1 cellular context compared by ENCODE assay signal in the genomic region with DNA sequence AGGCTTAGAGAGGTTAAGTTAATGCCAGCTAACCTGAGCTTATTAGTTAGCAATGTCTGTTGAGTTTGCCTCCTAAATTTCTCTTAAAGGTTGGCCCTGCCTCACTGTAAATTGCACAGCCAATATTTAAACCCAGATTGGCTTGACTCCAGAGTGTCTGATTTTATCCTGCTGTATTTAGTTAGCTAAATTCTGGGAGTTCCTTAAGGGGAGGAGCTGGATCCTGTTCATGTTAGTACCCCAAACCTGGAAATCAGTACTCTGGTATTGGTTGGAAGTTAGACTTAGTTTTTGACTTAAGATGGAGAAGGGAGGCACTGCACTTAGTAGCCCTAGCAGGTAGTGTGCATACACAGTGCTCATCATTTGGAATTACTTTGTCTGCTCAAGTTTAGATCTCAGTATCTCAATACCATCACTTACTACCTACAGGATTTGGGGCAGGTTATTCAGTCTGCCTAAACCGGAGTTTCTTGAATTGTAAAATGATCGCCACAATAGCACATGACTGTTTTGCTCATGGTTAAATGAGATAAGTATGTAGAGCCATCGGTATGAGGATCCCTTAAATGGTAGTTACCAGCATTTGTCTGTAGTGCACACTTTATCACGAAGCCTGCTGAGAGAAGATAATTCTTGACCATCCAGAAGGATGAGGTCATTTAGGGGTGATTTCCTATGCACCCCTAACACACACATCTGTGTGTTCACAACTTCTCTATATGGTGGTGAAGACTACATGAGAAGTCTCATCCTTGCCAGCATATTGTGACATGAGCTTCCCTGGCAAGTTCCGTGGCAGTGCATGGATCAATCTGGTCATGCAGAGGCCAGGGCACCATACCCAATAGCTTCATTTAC.
TF ChIP-seq lines count a peak whose summit lies in the region.

No MANE protein-coding gene starts in this region.

TF ChIP-seq in K562, 482 proteins besides CTCF, POLR2A, EP300 and RAD21 (continued from another document and continues in another):
- TF ChIP-seq, protein P1, sequence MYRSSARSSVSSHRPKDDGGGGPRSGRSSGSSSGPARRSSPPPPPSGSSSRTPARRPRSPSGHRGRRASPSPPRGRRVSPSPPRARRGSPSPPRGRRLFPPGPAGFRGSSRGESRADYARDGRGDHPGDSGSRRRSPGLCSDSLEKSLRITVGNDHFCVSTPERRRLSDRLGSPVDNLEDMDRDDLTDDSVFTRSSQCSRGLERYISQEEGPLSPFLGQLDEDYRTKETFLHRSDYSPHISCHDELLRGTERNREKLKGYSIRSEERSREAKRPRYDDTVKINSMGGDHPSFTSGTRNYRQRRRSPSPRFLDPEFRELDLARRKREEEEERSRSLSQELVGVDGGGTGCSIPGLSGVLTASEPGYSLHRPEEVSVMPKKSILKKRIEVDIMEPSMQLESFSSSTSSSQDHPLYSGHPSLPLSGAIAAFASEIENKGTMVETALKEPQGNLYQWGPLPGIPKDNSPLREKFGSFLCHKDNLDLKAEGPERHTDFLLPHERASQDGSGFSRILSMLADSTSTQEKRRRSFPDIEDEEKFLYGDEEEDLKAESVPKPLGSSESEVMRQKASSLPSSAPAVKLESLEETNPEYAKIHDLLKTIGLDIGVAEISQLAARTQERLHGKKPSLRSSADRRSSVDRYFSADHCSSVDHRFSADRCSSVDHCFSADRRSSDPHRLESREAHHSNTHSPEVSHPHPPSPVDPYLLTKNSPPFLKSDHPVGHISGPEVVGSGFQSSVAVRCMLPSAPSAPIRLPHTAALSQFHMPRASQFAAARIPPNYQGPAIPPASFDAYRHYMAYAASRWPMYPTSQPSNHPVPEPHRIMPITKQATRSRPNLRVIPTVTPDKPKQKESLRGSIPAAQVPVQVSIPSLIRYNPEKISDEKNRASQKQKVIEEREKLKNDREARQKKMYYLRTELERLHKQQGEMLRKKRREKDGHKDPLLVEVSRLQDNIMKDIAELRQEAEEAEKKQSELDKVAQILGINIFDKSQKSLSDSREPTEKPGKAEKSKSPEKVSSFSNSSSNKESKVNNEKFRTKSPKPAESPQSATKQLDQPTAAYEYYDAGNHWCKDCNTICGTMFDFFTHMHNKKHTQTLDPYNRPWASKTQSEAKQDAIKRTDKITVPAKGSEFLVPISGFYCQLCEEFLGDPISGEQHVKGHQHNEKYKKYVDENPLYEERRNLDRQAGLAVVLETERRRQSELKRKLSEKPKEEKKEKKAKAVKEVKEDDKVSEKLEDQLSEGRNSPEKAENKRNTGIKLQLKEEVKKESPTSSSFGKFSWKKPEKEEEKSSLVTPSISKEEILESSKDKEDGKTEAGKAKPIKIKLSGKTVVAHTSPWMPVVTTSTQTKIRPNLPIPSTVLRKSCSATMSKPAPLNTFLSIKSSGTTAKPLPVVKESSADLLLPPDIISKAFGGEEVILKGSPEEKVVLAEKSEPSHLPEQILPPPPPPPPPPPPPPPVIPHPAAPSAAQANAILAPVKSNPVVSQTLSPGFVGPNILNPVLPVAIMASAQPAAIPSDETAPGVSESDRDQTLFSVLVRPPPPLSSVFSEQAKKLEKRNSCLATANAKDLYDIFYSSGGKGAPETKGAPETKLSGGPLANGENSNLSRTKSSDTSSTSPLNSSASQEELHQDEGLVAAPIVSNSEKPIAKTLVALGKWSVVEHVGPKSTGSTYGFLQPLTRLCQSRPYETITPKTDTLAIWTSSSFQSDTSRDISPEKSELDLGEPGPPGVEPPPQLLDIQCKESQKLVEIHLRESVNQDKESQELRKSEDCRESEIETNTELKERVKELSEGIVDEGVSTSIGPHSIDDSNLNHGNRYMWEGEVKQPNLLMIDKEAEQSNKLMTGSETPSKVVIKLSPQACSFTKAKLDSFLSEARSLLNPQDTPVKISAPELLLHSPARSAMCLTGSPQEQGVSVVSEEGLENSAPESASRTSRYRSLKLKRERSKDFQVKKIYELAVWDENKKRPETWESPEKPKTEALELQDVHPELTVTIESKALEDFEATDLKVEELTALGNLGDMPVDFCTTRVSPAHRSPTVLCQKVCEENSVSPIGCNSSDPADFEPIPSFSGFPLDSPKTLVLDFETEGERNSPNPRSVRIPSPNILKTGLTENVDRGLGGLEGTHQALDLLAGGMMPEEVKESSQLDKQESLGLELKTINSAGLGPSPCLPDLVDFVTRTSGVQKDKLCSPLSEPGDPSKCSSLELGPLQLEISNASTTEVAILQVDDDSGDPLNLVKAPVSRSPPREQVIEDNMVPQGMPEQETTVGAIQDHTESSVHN (IDR thresholded peaks at IDR 0.05; ENCODE audit: borderline replicate concordance in 1 of 2, low read depth in 1 of 2) = no peak; a peak in 1 of 4 replicates
- TF ChIP-seq ZNF518B (CRISPR knock-in tag; IDR thresholded peaks at IDR 0.05) (no peak), ZBED1 (IDR thresholded peaks at IDR 0.05) (no peak), ILF3 (IDR thresholded peaks at IDR 0.05; ENCODE audit: borderline replicate concordance) (no peak), SMC3 (conservative IDR thresholded peaks at IDR 0.05; ENCODE audit: insufficient read depth, low read depth, low read length) (no peak), TRIM25 (IDR thresholded peaks at IDR 0.05; ENCODE audit: borderline replicate concordance) (no peak), HOXB6 (CRISPR knock-in tag; IDR thresholded peaks at IDR 0.05; ENCODE audit: borderline replicate concordance) (no peak), PRDM10 (IDR thresholded peaks at IDR 0.05; ENCODE audit: partially characterized antibody) (peak; percentile 72), KDM2B (CRISPR knock-in tag; IDR thresholded peaks at IDR 0.05) (no peak), UBTF (IDR thresholded peaks at IDR 0.05; ENCODE audit: borderline replicate concordance in 1 of 2, low read depth in 2 of 2, low read length in 2 of 2) (no peak), ZNF224 (CRISPR knock-in tag; IDR thresholded peaks at IDR 0.05) (no peak), CBX8 (IDR thresholded peaks at IDR 0.05; ENCODE audit: borderline replicate concordance, extremely low read depth, low read depth, low read length, poor library complexity, severe bottlenecking) (no peak), ZSCAN29 (IDR thresholded peaks at IDR 0.05) (no peak), ADNP (tag; IDR thresholded peaks at IDR 0.05) (peak; percentile 74; the same call in 1 of the 2 replicates), THRAP3 (IDR thresholded peaks at IDR 0.05; ENCODE audit: borderline replicate concordance) (no peak), PRPF4 (IDR thresholded peaks at IDR 0.05; ENCODE audit: insufficient read depth, low read depth, low read length, poor library complexity, severe bottlenecking) (no peak)
- TF ChIP-seq, protein P2, sequence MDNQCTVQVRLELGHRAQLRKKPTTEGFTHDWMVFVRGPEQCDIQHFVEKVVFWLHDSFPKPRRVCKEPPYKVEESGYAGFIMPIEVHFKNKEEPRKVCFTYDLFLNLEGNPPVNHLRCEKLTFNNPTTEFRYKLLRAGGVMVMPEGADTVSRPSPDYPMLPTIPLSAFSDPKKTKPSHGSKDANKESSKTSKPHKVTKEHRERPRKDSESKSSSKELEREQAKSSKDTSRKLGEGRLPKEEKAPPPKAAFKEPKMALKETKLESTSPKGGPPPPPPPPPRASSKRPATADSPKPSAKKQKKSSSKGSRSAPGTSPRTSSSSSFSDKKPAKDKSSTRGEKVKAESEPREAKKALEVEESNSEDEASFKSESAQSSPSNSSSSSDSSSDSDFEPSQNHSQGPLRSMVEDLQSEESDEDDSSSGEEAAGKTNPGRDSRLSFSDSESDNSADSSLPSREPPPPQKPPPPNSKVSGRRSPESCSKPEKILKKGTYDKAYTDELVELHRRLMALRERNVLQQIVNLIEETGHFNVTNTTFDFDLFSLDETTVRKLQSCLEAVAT (IDR thresholded peaks at IDR 0.05) = peak in 1 of 2 experiments; percentile 43; a peak in 1 of 4 replicates
- TF ChIP-seq, protein P3, sequence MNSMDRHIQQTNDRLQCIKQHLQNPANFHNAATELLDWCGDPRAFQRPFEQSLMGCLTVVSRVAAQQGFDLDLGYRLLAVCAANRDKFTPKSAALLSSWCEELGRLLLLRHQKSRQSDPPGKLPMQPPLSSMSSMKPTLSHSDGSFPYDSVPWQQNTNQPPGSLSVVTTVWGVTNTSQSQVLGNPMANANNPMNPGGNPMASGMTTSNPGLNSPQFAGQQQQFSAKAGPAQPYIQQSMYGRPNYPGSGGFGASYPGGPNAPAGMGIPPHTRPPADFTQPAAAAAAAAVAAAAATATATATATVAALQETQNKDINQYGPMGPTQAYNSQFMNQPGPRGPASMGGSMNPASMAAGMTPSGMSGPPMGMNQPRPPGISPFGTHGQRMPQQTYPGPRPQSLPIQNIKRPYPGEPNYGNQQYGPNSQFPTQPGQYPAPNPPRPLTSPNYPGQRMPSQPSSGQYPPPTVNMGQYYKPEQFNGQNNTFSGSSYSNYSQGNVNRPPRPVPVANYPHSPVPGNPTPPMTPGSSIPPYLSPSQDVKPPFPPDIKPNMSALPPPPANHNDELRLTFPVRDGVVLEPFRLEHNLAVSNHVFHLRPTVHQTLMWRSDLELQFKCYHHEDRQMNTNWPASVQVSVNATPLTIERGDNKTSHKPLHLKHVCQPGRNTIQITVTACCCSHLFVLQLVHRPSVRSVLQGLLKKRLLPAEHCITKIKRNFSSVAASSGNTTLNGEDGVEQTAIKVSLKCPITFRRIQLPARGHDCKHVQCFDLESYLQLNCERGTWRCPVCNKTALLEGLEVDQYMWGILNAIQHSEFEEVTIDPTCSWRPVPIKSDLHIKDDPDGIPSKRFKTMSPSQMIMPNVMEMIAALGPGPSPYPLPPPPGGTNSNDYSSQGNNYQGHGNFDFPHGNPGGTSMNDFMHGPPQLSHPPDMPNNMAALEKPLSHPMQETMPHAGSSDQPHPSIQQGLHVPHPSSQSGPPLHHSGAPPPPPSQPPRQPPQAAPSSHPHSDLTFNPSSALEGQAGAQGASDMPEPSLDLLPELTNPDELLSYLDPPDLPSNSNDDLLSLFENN (IDR thresholded peaks at IDR 0.05; ENCODE audit: low read depth in 2 of 2, low read length in 2 of 2) = peak in 1 of 2 experiments; percentile 80; a peak in 2 of 4 replicates
